ENCODE assay signal across 8 cellular contexts in genomic region chr19:17309962-17310461, GRCh38. TPM values are rescaled to one million over a fixed set of nuclear protein-coding genes. Genes with fewer than 3 reads are reported as not detected.
DNase-seq lines count a peak whose midpoint lies in the region; ATAC-seq and TF ChIP-seq lines count a peak whose summit lies in the region.

No MANE protein-coding gene starts in this region.

- peaks cover 9% of the 10 kb centered on the region; the same call in 1 of the 2 replicates for H4K20me1 ChIP-seq in DOHH2 (ENCODE audit: control insufficient read depth, insufficient read depth, low read depth, low read length)

- no peaks in the 10 kb centered on the region for H3F3A ChIP-seq in DOHH2 (ENCODE audit: control insufficient read depth, insufficient read depth)

- H3K4me3 ChIP-seq in DOHH2 (ENCODE audit: low read length) (peak overlapping the region; percentile 99), epithelial cell of esophagus (ENCODE audit: low read length) (peak overlapping the region; percentile 82), parathyroid adenoma (ENCODE audit: low read depth, low read length) (peak overlapping the region; percentile 93)

- peak overlapping the region; percentile 54 for H3K27ac ChIP-seq in DOHH2 (ENCODE audit: low read depth, low read length)
- H3K27ac ChIP-seq in parathyroid adenoma: peak overlapping the region; percentile 72

- peaks cover 46% of the 10 kb centered on the region for H3K36me3 ChIP-seq in DOHH2 (ENCODE audit: control insufficient read depth, low read length)
- H3K36me3 ChIP-seq in parathyroid adenoma (ENCODE audit: control insufficient read depth, insufficient read depth, low read length): no peaks in the 10 kb centered on the region

- H3K27me3 ChIP-seq in DOHH2 (ENCODE audit: control insufficient read depth, low read length): no peaks in the 10 kb centered on the region
- H3K27me3 ChIP-seq in parathyroid adenoma (ENCODE audit: control insufficient read depth, insufficient read depth, low read length): no peaks in the 10 kb centered on the region

- DNase-seq in OCI-M1 (lab: John Stamatoyannopoulos, UW): peak; percentile 74
- DNase-seq in epithelial cell of esophagus (ENCODE audit: low read depth): no peak
- no peak for DNase-seq in activated gamma-delta T cell (lab: John Stamatoyannopoulos, UW)
- no peak for DNase-seq in A172 (ENCODE audit: low spot score)
- no peak for DNase-seq in COR-L47 (lab: John Stamatoyannopoulos, UW)

- H3K4me2 ChIP-seq in DOHH2 (ENCODE audit: low read length) (peak overlapping the region; percentile 82), parathyroid adenoma (ENCODE audit: low read length) (peak overlapping the region; percentile 94)

- peaks cover 25% of the 10 kb centered on the region for H3K4me1 ChIP-seq in DOHH2 (ENCODE audit: control insufficient read depth, low read length)
- peaks cover 3% of the 10 kb centered on the region for H3K4me1 ChIP-seq in parathyroid adenoma

- H2AFZ ChIP-seq in parathyroid adenoma: peak overlapping the region; percentile 46

- H3K9me3 ChIP-seq in DOHH2 (ENCODE audit: control insufficient read depth, insufficient read depth, low read length): no peaks in the 10 kb centered on the region
- H3K9me3 ChIP-seq in parathyroid adenoma (ENCODE audit: control insufficient read depth, low read length): no peaks in the 10 kb centered on the region

- TF ChIP-seq CTCF in DOHH2 (IDR thresholded peaks at IDR 0.05; ENCODE audit: low read depth, low read length, poor library complexity, severe bottlenecking) (no peak), epithelial cell of esophagus (IDR thresholded peaks at IDR 0.05; ENCODE audit: insufficient read depth, low read depth, low read length, missing control alignments) (no peak), parathyroid adenoma (IDR thresholded peaks at IDR 0.05) (no peak)

- peak overlapping the region; percentile 77 for H3K9ac ChIP-seq in parathyroid adenoma

- ATAC-seq in HG02763 (IDR thresholded peaks at IDR 0.05; ENCODE audit: unreplicated experiment): no peak

- peaks cover 64% of the 10 kb centered on the region for H3K79me2 ChIP-seq in DOHH2 (ENCODE audit: control insufficient read depth, low read length)
- H3K79me2 ChIP-seq in parathyroid adenoma: peaks cover 20% of the 10 kb centered on the region

- H3K9me2 ChIP-seq in DOHH2 (replicated peaks; ENCODE audit: control insufficient read depth, low read length): no peaks in the 10 kb centered on the region

RNA-seq across cellular contexts. Expression of gene DDA1, which starts 0.6 kb away (rescaled TPM):
- total RNA-seq in A172 (2014; rRNA removed; shearing (Covaris generic)): 89.1 and 104 TPM in 2 replicates

RNA-seq across cellular contexts. Expression of gene MRPL34, which starts 4.3 kb away (rescaled TPM):
- total RNA-seq in A172 (2014; rRNA removed; shearing (Covaris generic)): 79.1 and 183 TPM in 2 replicates

RNA-seq across cellular contexts. Expression of gene ABHD8, which starts 6.8 kb away (rescaled TPM):
- 20.7 and 31.1 TPM in 2 replicates for total RNA-seq in A172 (2014; rRNA removed; shearing (Covaris generic))

RNA-seq across cellular contexts. Expression of gene ANO8, which starts 24.6 kb away (rescaled TPM):
- 4.2 and 5.1 TPM in 2 replicates for total RNA-seq in A172 (2014; rRNA removed; shearing (Covaris generic))

RNA-seq across cellular contexts. Expression of gene GTPBP3, which starts 27.3 kb away (rescaled TPM):
- 21.5 and 24.0 TPM in 2 replicates for total RNA-seq in A172 (2014; rRNA removed; shearing (Covaris generic))
